Comparison of ENCODE assay signal across 1 cellular context in genomic region chr2:234116050-234116449, GRCh38.
TF ChIP-seq lines count a peak whose summit lies in the region.

No MANE protein-coding gene starts in this region.

TF ChIP-seq in HepG2, 621 proteins besides CTCF, POLR2A, EP300 and RAD21 (continued from another document):
- TF ChIP-seq USF2 (IDR thresholded peaks at IDR 0.05; ENCODE audit: low read depth, low read length) (no peak), USF2 (CRISPR knock-in tag; IDR thresholded peaks at IDR 0.05; ENCODE audit: borderline replicate concordance) (no peak), MBD4 (IDR thresholded peaks at IDR 0.05; ENCODE audit: borderline replicate concordance, low read length) (no peak)
TF ChIP-seq in HepG2: peak in this region for 0.
